13 cellular contexts compared by ENCODE assay signal in genomic region chr18:9066817-9067306, GRCh38.
DNase-seq lines count a peak whose midpoint lies in the region; ATAC-seq and TF ChIP-seq lines count a peak whose summit lies in the region.
"Had no signal": no experiment of that assay in that cellular context is flagged by ENCODE, and none has a peak within 500 bp of the region (broad histone marks: within the 10 kb centered on the region; RNA-seq: fewer than 3 reads in every experiment).

No MANE protein-coding gene starts in this region.

- DNase-seq in GM06990 (ENCODE audit: extremely low read depth, insufficient read length) (peak; percentile 76), NAMALWA (ENCODE audit: low spot score) (peak; percentile 37), NCI-H2171 treated with DMSO at 0.1 percent for 48 hours (lab: John Stamatoyannopoulos, UW) (no peak), GDM1 (lab: John Stamatoyannopoulos, UW) (no peak), NCI-H2081 treated with DMSO at 0.1 percent for 48 hours (lab: John Stamatoyannopoulos, UW) (no peak), NCI-H226 (no peak)
- DNase-seq: activated T-cell treated with anti-CD3 and anti-CD28 coated beads for 4 hours; DMS53; effector CD4-positive, alpha-beta T cell; right cardiac atrium; stimulated activated naive CD4-positive, alpha-beta T cell had no signal

- TF ChIP-seq CTCF in GM06990 (IDR thresholded peaks at IDR 0.05; ENCODE audit: insufficient read depth, low read length, poor library complexity, severe bottlenecking): no peak

- peak; percentile 49 for ATAC-seq in GM19035 (IDR thresholded peaks at IDR 0.05; ENCODE audit: unreplicated experiment)
- peak; percentile 70 for ATAC-seq in HG02840 (IDR thresholded peaks at IDR 0.05; ENCODE audit: low FRiP score, unreplicated experiment)
- ATAC-seq: right cardiac atrium had no signal

- H3K4me3 ChIP-seq in GM06990 (replicated peaks; ENCODE audit: low read depth, low read length): no peak overlapping the region

- no peaks in the 10 kb centered on the region for H3K36me3 ChIP-seq in GM06990 (ENCODE audit: control insufficient read depth, insufficient read depth, low read length)

- H3K27me3 ChIP-seq in GM06990 (replicated peaks; ENCODE audit: control insufficient read depth, insufficient read depth, low read length): no peaks in the 10 kb centered on the region

Comparison
In these comparisons a context has a peak if more than half of its experiments do, and no peak if none do; other contexts are left out.
1. DNase-seq: peak in GM06990 (single experiment) and NAMALWA (single experiment); none in NCI-H2171 treated with DMSO at 0.1 percent for 48 hours (single experiment), GDM1 (single experiment), NCI-H2081 treated with DMSO at 0.1 percent for 48 hours (single experiment) and NCI-H226 (single experiment).